1 cellular context compared by ENCODE assay signal in the genomic region with DNA sequence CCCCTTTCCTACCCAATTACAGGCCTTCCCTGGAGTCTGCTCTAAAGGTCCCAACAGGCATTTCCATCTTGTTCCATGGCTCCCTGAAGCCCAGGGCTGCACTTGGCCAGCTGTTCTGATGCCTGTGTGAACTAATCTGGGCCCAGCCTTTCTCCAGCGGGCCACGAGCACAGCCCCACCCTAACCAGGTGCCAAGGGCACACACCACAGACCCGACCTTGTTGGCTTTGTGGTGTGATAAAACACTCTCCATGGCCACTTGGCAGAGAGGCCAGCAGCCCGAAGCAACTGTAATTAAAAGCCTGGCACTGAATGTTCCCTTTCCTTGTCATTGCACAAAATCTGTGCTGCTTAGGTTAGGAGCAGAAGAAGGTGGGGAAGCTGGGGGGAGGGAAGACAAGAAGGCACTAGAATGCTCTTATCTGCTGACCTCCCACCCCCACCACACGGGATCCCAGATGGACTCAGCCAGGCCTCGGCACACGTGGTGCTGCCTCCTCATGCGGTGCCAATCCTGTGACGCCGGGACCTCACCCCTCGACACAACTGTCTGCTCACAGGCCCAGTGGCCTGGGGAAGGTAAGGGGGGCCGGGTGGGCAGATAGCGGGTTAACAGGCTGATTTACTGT.
TF ChIP-seq lines count a peak whose summit lies in the region.

No MANE protein-coding gene starts in this region.

TF ChIP-seq in HepG2, 621 proteins besides CTCF, POLR2A, EP300 and RAD21:
- TF ChIP-seq XRCC5 (optimal IDR thresholded peaks at IDR 0.05; ENCODE audit: low read length) (no peak), RXRA (CRISPR knock-in tag; IDR thresholded peaks at IDR 0.05) (no peak), NCOR1 (IDR thresholded peaks at IDR 0.05; ENCODE audit: borderline replicate concordance, low read length) (no peak), SMARCC2 (IDR thresholded peaks at IDR 0.05) (no peak), SRF (IDR thresholded peaks at IDR 0.05; ENCODE audit: low read depth, low read length) (no peak), CEBPB (IDR thresholded peaks at IDR 0.05; ENCODE audit: borderline replicate concordance, low read depth, low read length) (no peak), CEBPG (CRISPR knock-in tag; IDR thresholded peaks at IDR 0.05) (no peak), FOXK1 (CRISPR knock-in tag; IDR thresholded peaks at IDR 0.05; ENCODE audit: borderline replicate concordance, low read depth) (no peak), GTF2F1 (IDR thresholded peaks at IDR 0.05; ENCODE audit: low read length) (no peak), ZNF629 (CRISPR knock-in tag; conservative IDR thresholded peaks at IDR 0.05) (no peak), DNMT3B (CRISPR knock-in tag; conservative IDR thresholded peaks at IDR 0.05) (no peak)
- TF ChIP-seq, protein P1, sequence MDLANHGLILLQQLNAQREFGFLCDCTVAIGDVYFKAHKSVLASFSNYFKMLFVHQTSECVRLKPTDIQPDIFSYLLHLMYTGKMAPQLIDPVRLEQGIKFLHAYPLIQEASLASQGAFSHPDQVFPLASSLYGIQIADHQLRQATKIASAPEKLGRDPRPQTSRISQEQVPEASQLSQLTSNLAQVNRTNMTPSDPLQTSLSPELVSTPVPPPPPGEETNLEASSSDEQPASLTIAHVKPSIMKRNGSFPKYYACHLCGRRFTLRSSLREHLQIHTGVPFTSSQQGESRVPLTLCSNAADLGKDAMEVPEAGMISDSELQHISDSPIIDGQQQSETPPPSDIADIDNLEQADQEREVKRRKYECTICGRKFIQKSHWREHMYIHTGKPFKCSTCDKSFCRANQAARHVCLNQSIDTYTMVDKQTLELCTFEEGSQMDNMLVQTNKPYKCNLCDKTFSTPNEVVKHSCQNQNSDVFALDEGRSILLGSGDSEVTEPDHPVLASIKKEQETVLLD (CRISPR knock-in tag; IDR thresholded peaks at IDR 0.05; ENCODE audit: low read depth): no peak
- TF ChIP-seq, protein P2, sequence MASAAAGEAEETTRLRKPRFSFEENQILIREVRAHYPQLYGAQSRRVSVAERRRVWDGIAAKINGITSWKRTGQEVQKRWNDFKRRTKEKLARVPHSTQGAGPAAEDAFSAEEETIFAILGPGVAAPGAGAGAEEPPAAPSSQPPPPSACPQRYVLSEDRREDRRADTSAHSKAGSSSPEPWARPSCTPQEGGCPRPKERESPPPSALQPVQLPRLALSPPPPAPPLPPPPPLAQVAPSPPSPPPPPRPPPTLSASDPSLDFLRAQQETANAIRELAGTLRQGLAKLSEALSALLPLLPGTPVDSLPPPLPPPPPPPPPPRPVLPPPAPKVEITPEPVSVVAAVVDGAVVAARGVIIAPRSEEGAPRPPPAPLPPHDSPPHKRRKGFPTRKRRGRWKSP (CRISPR knock-in tag; IDR thresholded peaks at IDR 0.05): no peak
- TF ChIP-seq, protein P3, sequence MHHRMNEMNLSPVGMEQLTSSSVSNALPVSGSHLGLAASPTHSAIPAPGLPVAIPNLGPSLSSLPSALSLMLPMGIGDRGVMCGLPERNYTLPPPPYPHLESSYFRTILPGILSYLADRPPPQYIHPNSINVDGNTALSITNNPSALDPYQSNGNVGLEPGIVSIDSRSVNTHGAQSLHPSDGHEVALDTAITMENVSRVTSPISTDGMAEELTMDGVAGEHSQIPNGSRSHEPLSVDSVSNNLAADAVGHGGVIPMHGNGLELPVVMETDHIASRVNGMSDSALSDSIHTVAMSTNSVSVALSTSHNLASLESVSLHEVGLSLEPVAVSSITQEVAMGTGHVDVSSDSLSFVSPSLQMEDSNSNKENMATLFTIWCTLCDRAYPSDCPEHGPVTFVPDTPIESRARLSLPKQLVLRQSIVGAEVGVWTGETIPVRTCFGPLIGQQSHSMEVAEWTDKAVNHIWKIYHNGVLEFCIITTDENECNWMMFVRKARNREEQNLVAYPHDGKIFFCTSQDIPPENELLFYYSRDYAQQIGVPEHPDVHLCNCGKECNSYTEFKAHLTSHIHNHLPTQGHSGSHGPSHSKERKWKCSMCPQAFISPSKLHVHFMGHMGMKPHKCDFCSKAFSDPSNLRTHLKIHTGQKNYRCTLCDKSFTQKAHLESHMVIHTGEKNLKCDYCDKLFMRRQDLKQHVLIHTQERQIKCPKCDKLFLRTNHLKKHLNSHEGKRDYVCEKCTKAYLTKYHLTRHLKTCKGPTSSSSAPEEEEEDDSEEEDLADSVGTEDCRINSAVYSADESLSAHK (CRISPR knock-in tag; IDR thresholded peaks at IDR 0.05; ENCODE audit: borderline replicate concordance): no peak
- TF ChIP-seq, protein P4, sequence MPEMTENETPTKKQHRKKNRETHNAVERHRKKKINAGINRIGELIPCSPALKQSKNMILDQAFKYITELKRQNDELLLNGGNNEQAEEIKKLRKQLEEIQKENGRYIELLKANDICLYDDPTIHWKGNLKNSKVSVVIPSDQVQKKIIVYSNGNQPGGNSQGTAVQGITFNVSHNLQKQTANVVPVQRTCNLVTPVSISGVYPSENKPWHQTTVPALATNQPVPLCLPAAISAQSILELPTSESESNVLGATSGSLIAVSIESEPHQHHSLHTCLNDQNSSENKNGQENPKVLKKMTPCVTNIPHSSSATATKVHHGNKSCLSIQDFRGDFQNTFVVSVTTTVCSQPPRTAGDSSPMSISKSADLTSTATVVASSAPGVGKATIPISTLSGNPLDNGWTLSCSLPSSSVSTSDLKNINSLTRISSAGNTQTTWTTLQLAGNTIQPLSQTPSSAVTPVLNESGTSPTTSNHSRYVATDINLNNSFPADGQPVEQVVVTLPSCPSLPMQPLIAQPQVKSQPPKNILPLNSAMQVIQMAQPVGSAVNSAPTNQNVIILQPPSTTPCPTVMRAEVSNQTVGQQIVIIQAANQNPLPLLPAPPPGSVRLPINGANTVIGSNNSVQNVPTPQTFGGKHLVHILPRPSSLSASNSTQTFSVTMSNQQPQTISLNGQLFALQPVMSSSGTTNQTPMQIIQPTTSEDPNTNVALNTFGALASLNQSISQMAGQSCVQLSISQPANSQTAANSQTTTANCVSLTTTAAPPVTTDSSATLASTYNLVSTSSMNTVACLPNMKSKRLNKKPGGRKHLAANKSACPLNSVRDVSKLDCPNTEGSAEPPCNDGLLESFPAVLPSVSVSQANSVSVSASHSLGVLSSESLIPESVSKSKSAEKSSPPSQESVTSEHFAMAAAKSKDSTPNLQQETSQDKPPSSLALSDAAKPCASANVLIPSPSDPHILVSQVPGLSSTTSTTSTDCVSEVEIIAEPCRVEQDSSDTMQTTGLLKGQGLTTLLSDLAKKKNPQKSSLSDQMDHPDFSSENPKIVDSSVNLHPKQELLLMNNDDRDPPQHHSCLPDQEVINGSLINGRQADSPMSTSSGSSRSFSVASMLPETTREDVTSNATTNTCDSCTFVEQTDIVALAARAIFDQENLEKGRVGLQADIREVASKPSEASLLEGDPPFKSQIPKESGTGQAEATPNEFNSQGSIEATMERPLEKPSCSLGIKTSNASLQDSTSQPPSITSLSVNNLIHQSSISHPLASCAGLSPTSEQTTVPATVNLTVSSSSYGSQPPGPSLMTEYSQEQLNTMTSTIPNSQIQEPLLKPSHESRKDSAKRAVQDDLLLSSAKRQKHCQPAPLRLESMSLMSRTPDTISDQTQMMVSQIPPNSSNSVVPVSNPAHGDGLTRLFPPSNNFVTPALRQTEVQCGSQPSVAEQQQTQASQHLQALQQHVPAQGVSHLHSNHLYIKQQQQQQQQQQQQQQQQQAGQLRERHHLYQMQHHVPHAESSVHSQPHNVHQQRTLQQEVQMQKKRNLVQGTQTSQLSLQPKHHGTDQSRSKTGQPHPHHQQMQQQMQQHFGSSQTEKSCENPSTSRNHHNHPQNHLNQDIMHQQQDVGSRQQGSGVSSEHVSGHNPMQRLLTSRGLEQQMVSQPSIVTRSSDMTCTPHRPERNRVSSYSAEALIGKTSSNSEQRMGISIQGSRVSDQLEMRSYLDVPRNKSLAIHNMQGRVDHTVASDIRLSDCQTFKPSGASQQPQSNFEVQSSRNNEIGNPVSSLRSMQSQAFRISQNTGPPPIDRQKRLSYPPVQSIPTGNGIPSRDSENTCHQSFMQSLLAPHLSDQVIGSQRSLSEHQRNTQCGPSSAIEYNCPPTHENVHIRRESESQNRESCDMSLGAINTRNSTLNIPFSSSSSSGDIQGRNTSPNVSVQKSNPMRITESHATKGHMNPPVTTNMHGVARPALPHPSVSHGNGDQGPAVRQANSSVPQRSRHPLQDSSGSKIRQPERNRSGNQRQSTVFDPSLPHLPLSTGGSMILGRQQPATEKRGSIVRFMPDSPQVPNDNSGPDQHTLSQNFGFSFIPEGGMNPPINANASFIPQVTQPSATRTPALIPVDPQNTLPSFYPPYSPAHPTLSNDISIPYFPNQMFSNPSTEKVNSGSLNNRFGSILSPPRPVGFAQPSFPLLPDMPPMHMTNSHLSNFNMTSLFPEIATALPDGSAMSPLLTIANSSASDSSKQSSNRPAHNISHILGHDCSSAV (CRISPR knock-in tag; IDR thresholded peaks at IDR 0.05; ENCODE audit: borderline replicate concordance): no peak
TF ChIP-seq in HepG2: peak in this region for 0.
